ENCODE assay signal across 20 cellular contexts in genomic region chr9:5516453-5517220, GRCh38. TPM values are rescaled to one million over a fixed set of nuclear protein-coding genes. Genes with fewer than 3 reads are reported as not detected.
"Had no signal": no experiment of that assay in that cellular context is flagged by ENCODE, and none has a peak within 500 bp of the region (broad histone marks: within the 10 kb centered on the region; RNA-seq: fewer than 3 reads in every experiment).

No MANE protein-coding gene starts in this region.

- H3K27me3 ChIP-seq: heart right ventricle had no signal

- H3K9me3 ChIP-seq: heart right ventricle, lower lobe of right lung, mucosa of descending colon had no signal

- ATAC-seq: activated CD4-positive, CD25-positive, alpha-beta regulatory T cell treated with anti-CD3 and anti-CD28 coated beads, Interleukin-2, amount 50 U/mL, for 24 hours; activated naive CD8-positive, alpha-beta T cell treated with anti-CD3 and anti-CD28 coated beads, Interleukin-2, amount 50 U/mL, for 24 hours; activated T-cell treated with anti-CD3 and anti-CD28 coated beads, Interleukin-2, amount 50 U/mL, for 72 hours; left lobe of liver; mucosa of descending colon; stimulated activated naive CD8-positive, alpha-beta T cell treated with anti-CD3 and anti-CD28 coated beads, Interleukin-15, Interleukin-2, amounts not matched to agents 100 U/mL and 50 U/mL, for 24 hours; T-cell had no signal

- H3K4me3 ChIP-seq: heart right ventricle, lower lobe of right lung, mucosa of descending colon had no signal

- H3K36me3 ChIP-seq: heart right ventricle, lower lobe of right lung had no signal

- DNase-seq: activated CD4-positive, alpha-beta memory T cell treated with anti-CD3 and anti-CD28 coated beads, Interleukin-2, amount 10 ng/mL, durations not matched to agents 7 days and 5 days; activated CD4-positive, alpha-beta T cell treated with anti-CD3 and anti-CD28 coated beads, Interleukin-2, amount 10 ng/mL, durations not matched to agents 24 days and 14 days; activated effector memory CD4-positive, alpha-beta T cell treated with anti-CD3 and anti-CD28 coated beads, Interleukin-2, amount 50 U/mL, for 16 hours; activated naive CD4-positive, alpha-beta T cell treated with anti-CD3 and anti-CD28 coated beads, Interleukin-2, amount 10 ng/mL, durations not matched to agents 7 days and 5 days; activated naive CD8-positive, alpha-beta T cell treated with anti-CD3 and anti-CD28 coated beads, Interleukin-2, amount 50 U/mL, for 24 hours; activated T-cell treated with anti-CD3 and anti-CD28 coated beads, Interleukin-2, amount 50 U/mL, for 72 hours; endodermal cell; heart right ventricle; lower lobe of right lung; mesendoderm; mucosa of descending colon; nephron progenitor cell; nucleus accumbens; retina; stimulated activated CD4-positive, alpha-beta T cell treated with anti-CD3 and anti-CD28 coated beads, Interleukin-4, amount 100 ng/mL, for 4 hours; stimulated activated naive CD8-positive, alpha-beta T cell treated with anti-CD3 and anti-CD28 coated beads, Interleukin-15, Interleukin-2, amounts not matched to agents 100 U/mL and 50 U/mL, for 24 hours; T-cell had no signal

- H3K27ac ChIP-seq: lower lobe of right lung, VCaP had no signal

RNA-seq across cellular contexts. Expression of gene PDCD1LG2, which starts 6.3 kb away (rescaled TPM):
- total RNA-seq: endodermal cell had no signal
